8 cellular contexts compared by ENCODE assay signal in genomic region chr12:3034067-3034750, GRCh38. TPM values are rescaled to one million over a fixed set of nuclear protein-coding genes. Genes with fewer than 3 reads are reported as not detected.
DNase-seq lines count a peak whose midpoint lies in the region; ATAC-seq and TF ChIP-seq lines count a peak whose summit lies in the region.

No MANE protein-coding gene starts in this region.

- H3K4me2 ChIP-seq in BLaER1 treated with 17β-estradiol and CSF1 and Interleukin-3, amounts not matched to agents 10 nM and 100 nM = peak overlapping the region in 6 of 11 experiments; percentile 5 to 41 (median 26); a peak in 4 of 22 replicates

- ATAC-seq in GM18861 (IDR thresholded peaks at IDR 0.05; ENCODE audit: unreplicated experiment) (peak; percentile 68), thoracic aorta (ENCODE audit: insufficient number of reproducible peaks, low FRiP score, low read depth) (no peak), GM18870 (IDR thresholded peaks at IDR 0.05; ENCODE audit: unreplicated experiment) (no peak)

- TF ChIP-seq CTCF in VCaP (conservative IDR thresholded peaks at IDR 0.05) = peak; percentile 87
- peak; percentile 72 for TF ChIP-seq CTCF in epithelial cell of proximal tubule (conservative IDR thresholded peaks at IDR 0.05; ENCODE audit: low read depth, low read length)
- peak; percentile 63 for TF ChIP-seq CTCF in thoracic aorta (IDR thresholded peaks at IDR 0.05)

- H3K9ac ChIP-seq in BLaER1 treated with 17β-estradiol and CSF1 and Interleukin-3, amounts not matched to agents 10 nM and 100 nM = no peak overlapping the region

- H3K4me3 ChIP-seq in BLaER1 treated with 17β-estradiol and CSF1 and Interleukin-3, amounts not matched to agents 10 nM and 100 nM = no peak overlapping the region
- H3K4me3 ChIP-seq in epithelial cell of proximal tubule (ENCODE audit: low read depth, low read length) (no peak overlapping the region), thoracic aorta (no peak overlapping the region)

- peaks cover 0 to 77% (median 47%) of the 10 kb centered on the region in 11 experiments; a peak in 18 of 22 replicates for H4K20me1 ChIP-seq in BLaER1 treated with 17β-estradiol and CSF1 and Interleukin-3, amounts not matched to agents 10 nM and 100 nM

- peak; percentile 44 for DNase-seq in NCI-H1105 (lab: John Stamatoyannopoulos, UW)
- no peak for DNase-seq in epithelial cell of proximal tubule (ENCODE audit: low read depth)
- peak; percentile 46 for DNase-seq in mucosa of gallbladder (ENCODE audit: low spot score)
- no peak for DNase-seq in thoracic aorta (ENCODE audit: low spot score)

- H3K4me1 ChIP-seq in BLaER1 treated with 17β-estradiol and CSF1 and Interleukin-3, amounts not matched to agents 10 nM and 100 nM = peaks cover 0 to 57% (median 47%) of the 10 kb centered on the region in 10 experiments; a peak in 18 of 20 replicates
- no peaks in the 10 kb centered on the region for H3K4me1 ChIP-seq in thoracic aorta (ENCODE audit: control insufficient read depth in 1 of 2, low read depth in 2 of 2)

- H3K27ac ChIP-seq in BLaER1 treated with 17β-estradiol and CSF1 and Interleukin-3, amounts not matched to agents 10 nM and 100 nM = no peak overlapping the region
- H3K27ac ChIP-seq in VCaP (no peak overlapping the region), thoracic aorta (no peak overlapping the region)

- peaks cover 11 to 65% (median 43%) of the 10 kb centered on the region in 11 experiments for H3K36me3 ChIP-seq in BLaER1 treated with 17β-estradiol and CSF1 and Interleukin-3, amounts not matched to agents 10 nM and 100 nM
- H3K36me3 ChIP-seq in thoracic aorta = peaks cover 12% of the 10 kb centered on the region

- no peaks in the 10 kb centered on the region for H3K9me3 ChIP-seq in BLaER1 treated with 17β-estradiol and CSF1 and Interleukin-3, amounts not matched to agents 10 nM and 100 nM (replicated peaks in 1 of 11)
- H3K9me3 ChIP-seq in thoracic aorta = no peaks in the 10 kb centered on the region

- no peaks in the 10 kb centered on the region for H3K27me3 ChIP-seq in BLaER1 treated with 17β-estradiol and CSF1 and Interleukin-3, amounts not matched to agents 10 nM and 100 nM
- H3K27me3 ChIP-seq in thoracic aorta (replicated peaks; ENCODE audit: insufficient read depth) = no peaks in the 10 kb centered on the region

RNA-seq across cellular contexts. Expression of gene TSPAN9, which starts 43.0 kb away (rescaled TPM):
- total RNA-seq in epithelial cell of proximal tubule (20.5 and 21.6 TPM in 2 replicates), mucosa of gallbladder (38.7 TPM), thoracic aorta (10 to 100 TPM; 39.5 to 50.2 TPM)

Comparison
In these comparisons a context has a peak if more than half of its experiments do, and no peak if none do; other contexts are left out.
1. DNase-seq: peak in NCI-H1105 (single experiment) and mucosa of gallbladder (single experiment); none in epithelial cell of proximal tubule (single experiment) and thoracic aorta (single experiment).
2. Peak in every context shown above with its lines, with median percentiles within 50 percentile points of each other: CTCF ChIP-seq.